Comparison of ENCODE assay signal across 3 cellular contexts in the genomic region with DNA sequence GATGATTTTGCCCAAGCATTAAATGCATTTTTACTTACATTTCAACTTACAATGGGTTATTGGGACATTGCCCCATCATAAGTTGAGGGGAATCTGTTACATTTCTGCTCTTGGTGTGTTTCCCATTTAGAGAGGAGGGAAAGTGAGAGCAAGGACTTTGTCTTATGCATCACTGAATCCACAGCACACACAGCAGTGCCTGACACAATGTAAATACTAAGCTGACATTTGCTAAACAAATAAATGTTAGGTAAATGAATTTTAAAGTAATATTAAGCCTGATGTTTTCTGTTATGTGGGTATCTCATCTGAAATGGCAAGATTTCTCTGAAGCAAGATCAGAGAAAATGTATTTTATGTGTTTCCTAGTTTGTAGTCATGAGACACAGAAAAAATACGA.
TF ChIP-seq lines count a peak whose summit lies in the region.

No MANE protein-coding gene starts in this region.

TF ChIP-seq in HCT116, 20 proteins besides CTCF, POLR2A, EP300 and RAD21 (continued from another document):
- TF ChIP-seq EZH2phosphoT487 (IDR thresholded peaks at IDR 0.05; ENCODE audit: borderline replicate concordance): no peak
- TF ChIP-seq EZH2 (IDR thresholded peaks at IDR 0.05): no peak
- no peak for TF ChIP-seq EGR1 (IDR thresholded peaks at IDR 0.05; ENCODE audit: low read depth)
- TF ChIP-seq JUND (IDR thresholded peaks at IDR 0.05): no peak
- TF ChIP-seq YY1 (IDR thresholded peaks at IDR 0.05; ENCODE audit: extremely low read depth, insufficient replicate concordance, low read depth, low read length): no peak
- TF ChIP-seq FOSL1 (IDR thresholded peaks at IDR 0.05; ENCODE audit: low read depth): no peak
- no peak for TF ChIP-seq SRF (IDR thresholded peaks at IDR 0.05; ENCODE audit: low read depth)
- TF ChIP-seq, protein P1, sequence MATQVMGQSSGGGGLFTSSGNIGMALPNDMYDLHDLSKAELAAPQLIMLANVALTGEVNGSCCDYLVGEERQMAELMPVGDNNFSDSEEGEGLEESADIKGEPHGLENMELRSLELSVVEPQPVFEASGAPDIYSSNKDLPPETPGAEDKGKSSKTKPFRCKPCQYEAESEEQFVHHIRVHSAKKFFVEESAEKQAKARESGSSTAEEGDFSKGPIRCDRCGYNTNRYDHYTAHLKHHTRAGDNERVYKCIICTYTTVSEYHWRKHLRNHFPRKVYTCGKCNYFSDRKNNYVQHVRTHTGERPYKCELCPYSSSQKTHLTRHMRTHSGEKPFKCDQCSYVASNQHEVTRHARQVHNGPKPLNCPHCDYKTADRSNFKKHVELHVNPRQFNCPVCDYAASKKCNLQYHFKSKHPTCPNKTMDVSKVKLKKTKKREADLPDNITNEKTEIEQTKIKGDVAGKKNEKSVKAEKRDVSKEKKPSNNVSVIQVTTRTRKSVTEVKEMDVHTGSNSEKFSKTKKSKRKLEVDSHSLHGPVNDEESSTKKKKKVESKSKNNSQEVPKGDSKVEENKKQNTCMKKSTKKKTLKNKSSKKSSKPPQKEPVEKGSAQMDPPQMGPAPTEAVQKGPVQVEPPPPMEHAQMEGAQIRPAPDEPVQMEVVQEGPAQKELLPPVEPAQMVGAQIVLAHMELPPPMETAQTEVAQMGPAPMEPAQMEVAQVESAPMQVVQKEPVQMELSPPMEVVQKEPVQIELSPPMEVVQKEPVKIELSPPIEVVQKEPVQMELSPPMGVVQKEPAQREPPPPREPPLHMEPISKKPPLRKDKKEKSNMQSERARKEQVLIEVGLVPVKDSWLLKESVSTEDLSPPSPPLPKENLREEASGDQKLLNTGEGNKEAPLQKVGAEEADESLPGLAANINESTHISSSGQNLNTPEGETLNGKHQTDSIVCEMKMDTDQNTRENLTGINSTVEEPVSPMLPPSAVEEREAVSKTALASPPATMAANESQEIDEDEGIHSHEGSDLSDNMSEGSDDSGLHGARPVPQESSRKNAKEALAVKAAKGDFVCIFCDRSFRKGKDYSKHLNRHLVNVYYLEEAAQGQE (IDR thresholded peaks at IDR 0.05; ENCODE audit: low read depth): no peak
- TF ChIP-seq CBX3 (IDR thresholded peaks at IDR 0.05; ENCODE audit: low read depth): no peak
- TF ChIP-seq TCF7L2 (IDR thresholded peaks at IDR 0.05; ENCODE audit: borderline replicate concordance, extremely low read depth, insufficient read depth, insufficient read length): no peak
- TF ChIP-seq POLR2AphosphoS5 (IDR thresholded peaks at IDR 0.05; ENCODE audit: low read depth, low read length): no peak
- TF ChIP-seq, protein P2, sequence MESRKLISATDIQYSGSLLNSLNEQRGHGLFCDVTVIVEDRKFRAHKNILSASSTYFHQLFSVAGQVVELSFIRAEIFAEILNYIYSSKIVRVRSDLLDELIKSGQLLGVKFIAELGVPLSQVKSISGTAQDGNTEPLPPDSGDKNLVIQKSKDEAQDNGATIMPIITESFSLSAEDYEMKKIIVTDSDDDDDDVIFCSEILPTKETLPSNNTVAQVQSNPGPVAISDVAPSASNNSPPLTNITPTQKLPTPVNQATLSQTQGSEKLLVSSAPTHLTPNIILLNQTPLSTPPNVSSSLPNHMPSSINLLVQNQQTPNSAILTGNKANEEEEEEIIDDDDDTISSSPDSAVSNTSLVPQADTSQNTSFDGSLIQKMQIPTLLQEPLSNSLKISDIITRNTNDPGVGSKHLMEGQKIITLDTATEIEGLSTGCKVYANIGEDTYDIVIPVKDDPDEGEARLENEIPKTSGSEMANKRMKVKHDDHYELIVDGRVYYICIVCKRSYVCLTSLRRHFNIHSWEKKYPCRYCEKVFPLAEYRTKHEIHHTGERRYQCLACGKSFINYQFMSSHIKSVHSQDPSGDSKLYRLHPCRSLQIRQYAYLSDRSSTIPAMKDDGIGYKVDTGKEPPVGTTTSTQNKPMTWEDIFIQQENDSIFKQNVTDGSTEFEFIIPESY (IDR thresholded peaks at IDR 0.05; ENCODE audit: extremely low read depth, insufficient replicate concordance, low read length): no peak
- TF ChIP-seq, protein P3, sequence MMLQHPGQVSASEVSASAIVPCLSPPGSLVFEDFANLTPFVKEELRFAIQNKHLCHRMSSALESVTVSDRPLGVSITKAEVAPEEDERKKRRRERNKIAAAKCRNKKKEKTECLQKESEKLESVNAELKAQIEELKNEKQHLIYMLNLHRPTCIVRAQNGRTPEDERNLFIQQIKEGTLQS (IDR thresholded peaks at IDR 0.05): no peak
- no peak for TF ChIP-seq ZNF274 (IDR thresholded peaks at IDR 0.05; ENCODE audit: low read depth, low read length)
- TF ChIP-seq SP1 (IDR thresholded peaks at IDR 0.05; ENCODE audit: low read depth): no peak
- no peak for TF ChIP-seq SIN3A (IDR thresholded peaks at IDR 0.05; ENCODE audit: low read depth)
- TF ChIP-seq ZFX (IDR thresholded peaks at IDR 0.05): no peak

TF ChIP-seq in HepG2, 621 proteins besides CTCF, POLR2A, EP300 and RAD21 (continues in another document):
- TF ChIP-seq, protein P4, sequence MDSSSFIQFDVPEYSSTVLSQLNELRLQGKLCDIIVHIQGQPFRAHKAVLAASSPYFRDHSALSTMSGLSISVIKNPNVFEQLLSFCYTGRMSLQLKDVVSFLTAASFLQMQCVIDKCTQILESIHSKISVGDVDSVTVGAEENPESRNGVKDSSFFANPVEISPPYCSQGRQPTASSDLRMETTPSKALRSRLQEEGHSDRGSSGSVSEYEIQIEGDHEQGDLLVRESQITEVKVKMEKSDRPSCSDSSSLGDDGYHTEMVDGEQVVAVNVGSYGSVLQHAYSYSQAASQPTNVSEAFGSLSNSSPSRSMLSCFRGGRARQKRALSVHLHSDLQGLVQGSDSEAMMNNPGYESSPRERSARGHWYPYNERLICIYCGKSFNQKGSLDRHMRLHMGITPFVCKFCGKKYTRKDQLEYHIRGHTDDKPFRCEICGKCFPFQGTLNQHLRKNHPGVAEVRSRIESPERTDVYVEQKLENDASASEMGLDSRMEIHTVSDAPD (CRISPR knock-in tag; IDR thresholded peaks at IDR 0.05): no peak
- TF ChIP-seq HDAC1 (CRISPR knock-in tag; IDR thresholded peaks at IDR 0.05) (0 out of 2 replicates have a peak, but pooled peaks have one; percentile 41), LCORL (IDR thresholded peaks at IDR 0.05) (0 out of 2 replicates have a peak, but pooled peaks have one; percentile 6), LCORL (CRISPR knock-in tag; IDR thresholded peaks at IDR 0.05) (peak; percentile 58), NCOA2 (CRISPR knock-in tag; IDR thresholded peaks at IDR 0.05) (peak; percentile 59; the same call in 1 of the 2 replicates), ZNF441 (CRISPR knock-in tag; IDR thresholded peaks at IDR 0.05; ENCODE audit: borderline replicate concordance) (0 out of 2 replicates have a peak, but pooled peaks have one; percentile 34), ETV5 (CRISPR knock-in tag; IDR thresholded peaks at IDR 0.05; ENCODE audit: borderline replicate concordance) (peak; percentile 12; the same call in 1 of the 2 replicates), FOXO1 (CRISPR knock-in tag; IDR thresholded peaks at IDR 0.05) (peak; percentile 42; the same call in 1 of the 2 replicates), CREM (IDR thresholded peaks at IDR 0.05) (peak; percentile 58), CREM (CRISPR knock-in tag; IDR thresholded peaks at IDR 0.05) (no peak), SMARCE1 (IDR thresholded peaks at IDR 0.05; ENCODE audit: borderline replicate concordance) (peak; percentile 91), ZNF335 (CRISPR knock-in tag; IDR thresholded peaks at IDR 0.05) (no peak), ZNF83 (CRISPR knock-in tag; IDR thresholded peaks at IDR 0.05; ENCODE audit: borderline replicate concordance) (no peak), FOXJ3 (CRISPR knock-in tag; IDR thresholded peaks at IDR 0.05; ENCODE audit: borderline replicate concordance) (peak; percentile 37; the same call in 1 of the 2 replicates), ZNF629 (CRISPR knock-in tag; conservative IDR thresholded peaks at IDR 0.05) (peak; percentile 64), ZNF614 (CRISPR knock-in tag; IDR thresholded peaks at IDR 0.05; ENCODE audit: borderline replicate concordance) (peak; percentile 85; the same call in 1 of the 2 replicates), SP5 (CRISPR knock-in tag; IDR thresholded peaks at IDR 0.05; ENCODE audit: borderline replicate concordance, low read depth) (peak; percentile 61), ZNF550 (CRISPR knock-in tag; IDR thresholded peaks at IDR 0.05; ENCODE audit: borderline replicate concordance) (no peak), TARDBP (CRISPR knock-in tag; IDR thresholded peaks at IDR 0.05) (peak; percentile 22; the same call in 1 of the 2 replicates), SMARCC2 (IDR thresholded peaks at IDR 0.05) (peak; percentile 93), CEBPB (IDR thresholded peaks at IDR 0.05; ENCODE audit: borderline replicate concordance, low read depth, low read length) (peak; percentile 45; the same call in 1 of the 2 replicates), KMT2A (CRISPR knock-in tag; IDR thresholded peaks at IDR 0.05) (no peak), SOX13 (IDR thresholded peaks at IDR 0.05) (no peak), SOX13 (CRISPR knock-in tag; conservative IDR thresholded peaks at IDR 0.05 in 1 of 2, IDR thresholded peaks at IDR 0.05 in 1 of 2) (peak in 1 of 2 experiments; percentile 74; a peak in 2 of 4 replicates), ZNF124 (CRISPR knock-in tag; IDR thresholded peaks at IDR 0.05) (no peak), ZNF225 (CRISPR knock-in tag; IDR thresholded peaks at IDR 0.05) (no peak)
- TF ChIP-seq, protein P5, sequence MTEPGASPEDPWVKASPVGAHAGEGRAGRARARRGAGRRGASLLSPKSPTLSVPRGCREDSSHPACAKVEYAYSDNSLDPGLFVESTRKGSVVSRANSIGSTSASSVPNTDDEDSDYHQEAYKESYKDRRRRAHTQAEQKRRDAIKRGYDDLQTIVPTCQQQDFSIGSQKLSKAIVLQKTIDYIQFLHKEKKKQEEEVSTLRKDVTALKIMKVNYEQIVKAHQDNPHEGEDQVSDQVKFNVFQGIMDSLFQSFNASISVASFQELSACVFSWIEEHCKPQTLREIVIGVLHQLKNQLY (CRISPR knock-in tag; IDR thresholded peaks at IDR 0.05): peak; percentile 85

TF ChIP-seq in SK-N-SH treated with all-trans-retinoic acid at 6 μM for 48 hours, 23 proteins besides CTCF, POLR2A, EP300 and RAD21 (continued from another document):
- TF ChIP-seq TOX (CRISPR knock-in tag; IDR thresholded peaks at IDR 0.05; ENCODE audit: borderline replicate concordance): no peak
- TF ChIP-seq TCF4 (CRISPR knock-in tag; IDR thresholded peaks at IDR 0.05; ENCODE audit: borderline replicate concordance): no peak
- no peak for TF ChIP-seq RARB (CRISPR knock-in tag; IDR thresholded peaks at IDR 0.05)
- TF ChIP-seq ZFP30 (CRISPR knock-in tag; IDR thresholded peaks at IDR 0.05): no peak
- TF ChIP-seq PPARA (CRISPR knock-in tag; IDR thresholded peaks at IDR 0.05; ENCODE audit: borderline replicate concordance): no peak
